14 cellular contexts compared by ENCODE assay signal in genomic region chr5:133398646-133399081, GRCh38.
DNase-seq lines count a peak whose midpoint lies in the region; ATAC-seq lines count a peak whose summit lies in the region.
"Had no signal": no experiment of that assay in that cellular context is flagged by ENCODE, and none has a peak within 500 bp of the region (broad histone marks: within the 10 kb centered on the region; RNA-seq: fewer than 3 reads in every experiment).

No MANE protein-coding gene starts in this region.

- peaks cover 3% of the 10 kb centered on the region for H3K36me3 Mint-ChIP-seq in memory B cell

- peak overlapping the region; percentile 60 for H3K27ac Mint-ChIP-seq in memory B cell

- peaks cover 4% of the 10 kb centered on the region for H3K27me3 Mint-ChIP-seq in memory B cell

- no peak overlapping the region for H3K4me3 Mint-ChIP-seq in memory B cell

- DNase-seq in activated T-cell treated with anti-CD3 and anti-CD28 coated beads for 48 hours (ENCODE audit: low read depth), result peak; percentile 57
- no peak for DNase-seq in activated T-cell treated with anti-CD3 and anti-CD28 coated beads, Interleukin-2, amount 50 U/mL, for 1 hour
- peak in 1 of 2 donors; percentile 9 for DNase-seq in memory B cell (ENCODE audit: low spot score in 2 of 2)
- DNase-seq in stimulated activated naive CD8-positive, alpha-beta T cell treated with anti-CD3 and anti-CD28 coated beads, Interleukin-15, Interleukin-2, amounts not matched to agents 100 U/mL and 50 U/mL, for 24 hours, result peak; percentile 81
- no peak for DNase-seq in NCI-H345 (lab: John Stamatoyannopoulos, UW)
- no peak for DNase-seq in NOMO-1 (lab: John Stamatoyannopoulos, UW; ENCODE audit: unreplicated experiment in 2 of 2)
- DNase-seq: EL, NCI-H1930, PC-9, psoas muscle had no signal

- ATAC-seq in HG03354 (IDR thresholded peaks at IDR 0.05; ENCODE audit: poor library complexity, severe bottlenecking, unreplicated experiment), result peak; percentile 56
- ATAC-seq in memory B cell (ENCODE audit: low read depth), result peak; percentile 45
- peak; percentile 97 for ATAC-seq in stimulated activated naive CD8-positive, alpha-beta T cell treated with anti-CD3 and anti-CD28 coated beads, Interleukin-15, Interleukin-2, amounts not matched to agents 100 U/mL and 50 U/mL, for 24 hours
- ATAC-seq in GM21423 (IDR thresholded peaks at IDR 0.05; ENCODE audit: unreplicated experiment), result no peak
- ATAC-seq: gastroesophageal sphincter, K562 had no signal

- peaks cover 24% of the 10 kb centered on the region for H3K4me1 Mint-ChIP-seq in memory B cell

- H3K9me3 Mint-ChIP-seq in memory B cell, result no peaks in the 10 kb centered on the region

Comparison
In these comparisons a context has a peak if more than half of its experiments do, and no peak if none do; other contexts are left out.
1. DNase-seq: peak in activated T-cell treated with anti-CD3 and anti-CD28 coated beads for 48 hours (single experiment) and stimulated activated naive CD8-positive, alpha-beta T cell treated with anti-CD3 and anti-CD28 coated beads, Interleukin-15, Interleukin-2, amounts not matched to agents 100 U/mL and 50 U/mL, for 24 hours (single experiment); none in activated T-cell treated with anti-CD3 and anti-CD28 coated beads, Interleukin-2, amount 50 U/mL, for 1 hour (single experiment), NCI-H345 (single experiment) and NOMO-1 (0 of 2).